In genomic region chr22:30695871-30696655, GRCh38 we compare ENCODE assay signal across 13 cellular contexts. TPM values are rescaled to one million over a fixed set of nuclear protein-coding genes. Genes with fewer than 3 reads are reported as not detected.
A peak's percentile ranks its signal among the peaks of the same experiment; 100 is the strongest.
DNase-seq lines count a peak whose midpoint lies in the region; ATAC-seq, FAIRE-seq and TF ChIP-seq lines count a peak whose summit lies in the region.
"Had no signal": no experiment of that assay in that cellular context is flagged by ENCODE, and none has a peak within 500 bp of the region (broad histone marks: within the 10 kb centered on the region; RNA-seq: fewer than 3 reads in every experiment).

No MANE protein-coding gene starts in this region.

- no peak overlapping the region for H3K23ac ChIP-seq in mesenchymal stem cell (ENCODE audit: low read length in 2 of 2)

- no peak overlapping the region for H3K14ac ChIP-seq in mesenchymal stem cell (ENCODE audit: low read length in 2 of 2)

- no peak overlapping the region for H3K4me2 ChIP-seq in mesenchymal stem cell (ENCODE audit: low read length, poor library complexity, severe bottlenecking)

- H3K18ac ChIP-seq in mesenchymal stem cell (ENCODE audit: low read depth in 1 of 2, low read length in 2 of 2), result no peak overlapping the region

- no peak overlapping the region for H2AFZ ChIP-seq in mesenchymal stem cell (ENCODE audit: low read depth, low read length)

- no peaks in the 10 kb centered on the region for H3K9me3 ChIP-seq in mesenchymal stem cell (ENCODE audit: control insufficient read depth, low read length)
- H3K9me3 ChIP-seq: gastrocnemius medialis had no signal

- no peak overlapping the region for H2AK5ac ChIP-seq in mesenchymal stem cell (ENCODE audit: low read length, severe bottlenecking)

- H3K27ac Mint-ChIP-seq in stimulated activated naive CD8-positive, alpha-beta T cell treated with anti-CD3 and anti-CD28 coated beads, Interleukin-15, Interleukin-2, amounts not matched to agents 100 ng/mL and 50 ng/mL, for 24 hours, result no peak overlapping the region
- H3K27ac Mint-ChIP-seq in activated naive CD8-positive, alpha-beta T cell treated with anti-CD3 and anti-CD28 coated beads for 36 hours, result no peak overlapping the region

- H4K8ac ChIP-seq in mesenchymal stem cell (ENCODE audit: low read length), result no peak overlapping the region

- H2BK5ac ChIP-seq in mesenchymal stem cell (ENCODE audit: low read depth, low read length, poor library complexity, severe bottlenecking), result no peak overlapping the region

- peaks cover 5% of the 10 kb centered on the region for H3K4me1 Mint-ChIP-seq in stimulated activated naive CD8-positive, alpha-beta T cell treated with anti-CD3 and anti-CD28 coated beads, Interleukin-15, Interleukin-2, amounts not matched to agents 100 ng/mL and 50 ng/mL, for 24 hours (ENCODE audit: low read depth)
- H3K4me1 Mint-ChIP-seq in activated naive CD8-positive, alpha-beta T cell treated with anti-CD3 and anti-CD28 coated beads for 36 hours, result peaks cover 11% of the 10 kb centered on the region

- H3K36me3 ChIP-seq in mesenchymal stem cell (ENCODE audit: control insufficient read depth in 1 of 2, insufficient read depth in 2 of 2, low read depth in 1 of 2, low read length in 2 of 2), result no peaks in the 10 kb centered on the region
- H3K36me3 ChIP-seq: gastrocnemius medialis had no signal

- H2BK12ac ChIP-seq in mesenchymal stem cell (ENCODE audit: low read length in 2 of 2), result no peak overlapping the region

- peak overlapping the region in 1 of 2 experiments; percentile 82 for H3K4me3 ChIP-seq in mesenchymal stem cell (ENCODE audit: insufficient read depth in 1 of 2, low read depth in 1 of 2, low read length in 2 of 2)

- H3K79me1 ChIP-seq in mesenchymal stem cell (replicated peaks; ENCODE audit: low read length, poor library complexity, severe bottlenecking), result no peaks in the 10 kb centered on the region

- H3K9me3 Mint-ChIP-seq in stimulated activated naive CD8-positive, alpha-beta T cell treated with anti-CD3 and anti-CD28 coated beads, Interleukin-15, Interleukin-2, amounts not matched to agents 100 ng/mL and 50 ng/mL, for 24 hours, result no peaks in the 10 kb centered on the region
- no peaks in the 10 kb centered on the region for H3K9me3 Mint-ChIP-seq in activated naive CD8-positive, alpha-beta T cell treated with anti-CD3 and anti-CD28 coated beads for 36 hours

- no peak overlapping the region for H2BK15ac ChIP-seq in mesenchymal stem cell (ENCODE audit: low read depth, poor library complexity, severe bottlenecking)

- no peak overlapping the region for H4K91ac ChIP-seq in mesenchymal stem cell (ENCODE audit: low read length)

- H3K36me3 Mint-ChIP-seq in stimulated activated naive CD8-positive, alpha-beta T cell treated with anti-CD3 and anti-CD28 coated beads, Interleukin-15, Interleukin-2, amounts not matched to agents 100 ng/mL and 50 ng/mL, for 24 hours (ENCODE audit: low read depth), result no peaks in the 10 kb centered on the region
- H3K36me3 Mint-ChIP-seq in activated naive CD8-positive, alpha-beta T cell treated with anti-CD3 and anti-CD28 coated beads for 36 hours, result no peaks in the 10 kb centered on the region

- H3K4me3 Mint-ChIP-seq in stimulated activated naive CD8-positive, alpha-beta T cell treated with anti-CD3 and anti-CD28 coated beads, Interleukin-15, Interleukin-2, amounts not matched to agents 100 ng/mL and 50 ng/mL, for 24 hours, result peak overlapping the region; percentile 47
- peak overlapping the region; percentile 44 for H3K4me3 Mint-ChIP-seq in activated naive CD8-positive, alpha-beta T cell treated with anti-CD3 and anti-CD28 coated beads for 36 hours

- H3K9ac ChIP-seq in mesenchymal stem cell (ENCODE audit: low read length), result no peak overlapping the region

- H3K27me3 Mint-ChIP-seq in stimulated activated naive CD8-positive, alpha-beta T cell treated with anti-CD3 and anti-CD28 coated beads, Interleukin-15, Interleukin-2, amounts not matched to agents 100 ng/mL and 50 ng/mL, for 24 hours, result peaks cover 25% of the 10 kb centered on the region
- H3K27me3 Mint-ChIP-seq in activated naive CD8-positive, alpha-beta T cell treated with anti-CD3 and anti-CD28 coated beads for 36 hours, result peaks cover 11% of the 10 kb centered on the region

- H2BK120ac ChIP-seq in mesenchymal stem cell (ENCODE audit: low read depth, low read length), result no peak overlapping the region

- no peak overlapping the region for H3K4ac ChIP-seq in mesenchymal stem cell (ENCODE audit: low read depth in 1 of 2, low read length in 2 of 2)

- H3K27ac ChIP-seq in mesenchymal stem cell (ENCODE audit: low read length, poor library complexity, severe bottlenecking), result no peak overlapping the region
- H3K27ac ChIP-seq: coronary artery had no signal

- no peak for TF ChIP-seq CTCF in D721Med (IDR thresholded peaks at IDR 0.05; ENCODE audit: insufficient read depth, missing control alignments)

- WGBS in mesenchymal stem cell, result 93% methylated on average over 7 of the region's 7 CpGs

- no peak for ATAC-seq in stimulated activated naive CD8-positive, alpha-beta T cell treated with anti-CD3 and anti-CD28 coated beads, Interleukin-15, Interleukin-2, amounts not matched to agents 100 U/mL and 50 U/mL, for 24 hours
- ATAC-seq in HG03439 (IDR thresholded peaks at IDR 0.05; ENCODE audit: unreplicated experiment) (no peak), HG02884 (IDR thresholded peaks at IDR 0.05; ENCODE audit: unreplicated experiment) (no peak)

- peaks cover 0 to 15% of the 10 kb centered on the region in 2 experiments for H3K27me3 ChIP-seq in mesenchymal stem cell (ENCODE audit: control insufficient read depth in 1 of 2, insufficient read depth in 1 of 2, low read length in 2 of 2)
- H3K27me3 ChIP-seq: gastrocnemius medialis had no signal

- FAIRE-seq in D721Med (lab: Jason Lieb, UNC), result no peak
- FAIRE-seq: GM19239 had no signal

- no peak for DNase-seq in stimulated activated naive CD8-positive, alpha-beta T cell treated with anti-CD3 and anti-CD28 coated beads, Interleukin-15, Interleukin-2, amounts not matched to agents 100 U/mL and 50 U/mL, for 24 hours
- DNase-seq in activated naive CD8-positive, alpha-beta T cell treated with anti-CD3 and anti-CD28 coated beads for 36 hours, result no peak
- DNase-seq in midbrain (lab: John Stamatoyannopoulos, UW) (peak; percentile 6), D721Med (ENCODE audit: insufficient read length, low spot score) (no peak), mesenchymal stem cell (no peak)
- DNase-seq: gastrocnemius medialis, NCI-H1048, NCI-H774 had no signal

- H3K4me1 ChIP-seq in mesenchymal stem cell (ENCODE audit: control insufficient read depth, insufficient read depth, low read depth, low read length), result peaks cover 11% of the 10 kb centered on the region

RNA-seq across cellular contexts. Expression of gene OSBP2, which starts 1.4 kb away (rescaled TPM):
- under 1 TPM; 0.45 to 0.84 TPM for total RNA-seq in activated naive CD8-positive, alpha-beta T cell treated with anti-CD3 and anti-CD28 coated beads for 36 hours
- polyA plus RNA-seq in mesenchymal stem cell (2013, experiment 1 of 2), result 0.21 TPM
- polyA plus RNA-seq in mesenchymal stem cell (2013, experiment 2 of 2), result 0.21 TPM

RNA-seq across cellular contexts. Expression of gene DUSP18, which starts 28.4 kb away (rescaled TPM):
- 1 to 10 TPM; 4.8 to 5.6 TPM for total RNA-seq in activated naive CD8-positive, alpha-beta T cell treated with anti-CD3 and anti-CD28 coated beads for 36 hours
- 8.2 TPM for polyA plus RNA-seq in mesenchymal stem cell (2013, experiment 1 of 2)
- polyA plus RNA-seq in mesenchymal stem cell (2013, experiment 2 of 2), result 8.3 TPM
